Comparison of ENCODE assay signal across 2 cellular contexts in the genomic region with DNA sequence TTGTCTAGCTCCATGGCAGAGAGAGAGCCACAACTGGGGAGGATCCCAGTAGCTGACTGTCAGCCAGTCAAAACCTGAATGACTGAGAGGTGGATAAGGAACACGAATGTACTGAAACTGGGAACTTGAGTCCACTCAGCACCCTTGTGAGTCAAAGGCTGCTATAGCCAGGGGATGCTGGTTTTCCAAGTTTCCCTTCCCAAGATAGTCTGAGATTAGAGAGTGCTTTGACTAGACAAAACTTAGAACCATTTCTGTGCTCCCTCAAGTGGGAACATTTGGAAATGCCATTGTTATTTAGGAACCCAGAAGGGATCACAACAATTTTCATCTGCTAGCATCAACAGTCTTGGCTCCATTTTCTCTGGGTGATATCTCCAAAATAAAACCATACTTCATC.
TF ChIP-seq lines count a peak whose summit lies in the region.

No MANE protein-coding gene starts in this region.

TF ChIP-seq in HEK293, 187 proteins besides CTCF, POLR2A, EP300 and RAD21:
- TF ChIP-seq ZNF423 (tag by site-specific recombination; IDR thresholded peaks at IDR 0.05) (no peak), ZNF843 (tag by site-specific recombination; IDR thresholded peaks at IDR 0.05) (no peak), ZNF677 (tag by site-specific recombination; IDR thresholded peaks at IDR 0.05) (no peak), ZNF654 (tag by site-specific recombination; IDR thresholded peaks at IDR 0.05; ENCODE audit: low read depth) (peak; percentile 15; the same call in 1 of the 2 replicates), ZNF530 (tag by site-specific recombination; IDR thresholded peaks at IDR 0.05; ENCODE audit: low read depth) (no peak)
TF ChIP-seq in HEK293: peak in this region for 1.

TF ChIP-seq in K562, 482 proteins besides CTCF, POLR2A, EP300 and RAD21:
- no peak for TF ChIP-seq ATF1 (CRISPR knock-in tag; IDR thresholded peaks at IDR 0.05)
- 0 out of 2 replicates have a peak, but pooled peaks have one; percentile 18 for TF ChIP-seq ATF1 (tag; IDR thresholded peaks at IDR 0.05)
- TF ChIP-seq, protein P1, sequence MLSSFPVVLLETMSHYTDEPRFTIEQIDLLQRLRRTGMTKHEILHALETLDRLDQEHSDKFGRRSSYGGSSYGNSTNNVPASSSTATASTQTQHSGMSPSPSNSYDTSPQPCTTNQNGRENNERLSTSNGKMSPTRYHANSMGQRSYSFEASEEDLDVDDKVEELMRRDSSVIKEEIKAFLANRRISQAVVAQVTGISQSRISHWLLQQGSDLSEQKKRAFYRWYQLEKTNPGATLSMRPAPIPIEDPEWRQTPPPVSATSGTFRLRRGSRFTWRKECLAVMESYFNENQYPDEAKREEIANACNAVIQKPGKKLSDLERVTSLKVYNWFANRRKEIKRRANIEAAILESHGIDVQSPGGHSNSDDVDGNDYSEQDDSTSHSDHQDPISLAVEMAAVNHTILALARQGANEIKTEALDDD (IDR thresholded peaks at IDR 0.05): 0 out of 2 replicates have a peak, but pooled peaks have one; percentile 29
- TF ChIP-seq, protein P2, sequence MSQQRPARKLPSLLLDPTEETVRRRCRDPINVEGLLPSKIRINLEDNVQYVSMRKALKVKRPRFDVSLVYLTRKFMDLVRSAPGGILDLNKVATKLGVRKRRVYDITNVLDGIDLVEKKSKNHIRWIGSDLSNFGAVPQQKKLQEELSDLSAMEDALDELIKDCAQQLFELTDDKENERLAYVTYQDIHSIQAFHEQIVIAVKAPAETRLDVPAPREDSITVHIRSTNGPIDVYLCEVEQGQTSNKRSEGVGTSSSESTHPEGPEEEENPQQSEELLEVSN (IDR thresholded peaks at IDR 0.05; ENCODE audit: borderline replicate concordance in 1 of 2, extremely low read depth in 1 of 2, insufficient read depth in 1 of 2, insufficient read length in 1 of 2, low read depth in 1 of 2, low read length in 1 of 2, poor library complexity in 1 of 2, severe bottlenecking in 1 of 2): no peak
- TF ChIP-seq, protein P3, sequence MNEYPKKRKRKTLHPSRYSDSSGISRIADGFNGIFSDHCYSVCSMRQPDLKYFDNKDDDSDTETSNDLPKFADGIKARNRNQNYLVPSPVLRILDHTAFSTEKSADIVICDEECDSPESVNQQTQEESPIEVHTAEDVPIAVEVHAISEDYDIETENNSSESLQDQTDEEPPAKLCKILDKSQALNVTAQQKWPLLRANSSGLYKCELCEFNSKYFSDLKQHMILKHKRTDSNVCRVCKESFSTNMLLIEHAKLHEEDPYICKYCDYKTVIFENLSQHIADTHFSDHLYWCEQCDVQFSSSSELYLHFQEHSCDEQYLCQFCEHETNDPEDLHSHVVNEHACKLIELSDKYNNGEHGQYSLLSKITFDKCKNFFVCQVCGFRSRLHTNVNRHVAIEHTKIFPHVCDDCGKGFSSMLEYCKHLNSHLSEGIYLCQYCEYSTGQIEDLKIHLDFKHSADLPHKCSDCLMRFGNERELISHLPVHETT (CRISPR knock-in tag; conservative IDR thresholded peaks at IDR 0.05 in 1 of 2, IDR thresholded peaks at IDR 0.05 in 1 of 2): 0 out of 4 replicates have a peak, but pooled peaks of 1 of the 2 experiments have one; percentile 1
- TF ChIP-seq ZFX (CRISPR knock-in tag; IDR thresholded peaks at IDR 0.05): 0 out of 2 replicates have a peak, but pooled peaks have one; percentile 20
- TF ChIP-seq ETV5 (CRISPR knock-in tag; IDR thresholded peaks at IDR 0.05; ENCODE audit: low read depth): 0 out of 2 replicates have a peak, but pooled peaks have one; percentile 28
- TF ChIP-seq, protein P4, sequence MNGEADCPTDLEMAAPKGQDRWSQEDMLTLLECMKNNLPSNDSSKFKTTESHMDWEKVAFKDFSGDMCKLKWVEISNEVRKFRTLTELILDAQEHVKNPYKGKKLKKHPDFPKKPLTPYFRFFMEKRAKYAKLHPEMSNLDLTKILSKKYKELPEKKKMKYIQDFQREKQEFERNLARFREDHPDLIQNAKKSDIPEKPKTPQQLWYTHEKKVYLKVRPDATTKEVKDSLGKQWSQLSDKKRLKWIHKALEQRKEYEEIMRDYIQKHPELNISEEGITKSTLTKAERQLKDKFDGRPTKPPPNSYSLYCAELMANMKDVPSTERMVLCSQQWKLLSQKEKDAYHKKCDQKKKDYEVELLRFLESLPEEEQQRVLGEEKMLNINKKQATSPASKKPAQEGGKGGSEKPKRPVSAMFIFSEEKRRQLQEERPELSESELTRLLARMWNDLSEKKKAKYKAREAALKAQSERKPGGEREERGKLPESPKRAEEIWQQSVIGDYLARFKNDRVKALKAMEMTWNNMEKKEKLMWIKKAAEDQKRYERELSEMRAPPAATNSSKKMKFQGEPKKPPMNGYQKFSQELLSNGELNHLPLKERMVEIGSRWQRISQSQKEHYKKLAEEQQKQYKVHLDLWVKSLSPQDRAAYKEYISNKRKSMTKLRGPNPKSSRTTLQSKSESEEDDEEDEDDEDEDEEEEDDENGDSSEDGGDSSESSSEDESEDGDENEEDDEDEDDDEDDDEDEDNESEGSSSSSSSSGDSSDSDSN (IDR thresholded peaks at IDR 0.05; ENCODE audit: borderline replicate concordance in 1 of 2, low read depth in 2 of 2, low read length in 2 of 2): no peak
- no peak for TF ChIP-seq KLF1 (tag; IDR thresholded peaks at IDR 0.05)
